Comparison of ENCODE assay signal across 15 cellular contexts in genomic region chr4:2863649-2864048, GRCh38.
"Had no signal": no experiment of that assay in that cellular context is flagged by ENCODE, and none has a peak within 500 bp of the region (broad histone marks: within the 10 kb centered on the region; RNA-seq: fewer than 3 reads in every experiment).

No MANE protein-coding gene starts in this region.

- H3K4me3 ChIP-seq: colonic mucosa, esophagus squamous epithelium, pancreas, tibial artery had no signal

- H3K27me3 ChIP-seq: colonic mucosa, esophagus squamous epithelium, pancreas, tibial artery had no signal

- H3K9me3 ChIP-seq: colonic mucosa, esophagus squamous epithelium, pancreas, tibial artery had no signal

- ATAC-seq: pancreas; stimulated activated memory B cell treated with anti-CD40 and anti-IgM and Interleukin-4, amounts not matched to agents 10 μg/mL and 1 μg/mL and 100 μg/mL, for 72 hours had no signal

- H3K36me3 ChIP-seq: colonic mucosa, esophagus squamous epithelium, pancreas, tibial artery had no signal

- H3K27ac ChIP-seq: colonic mucosa, pancreas, tibial artery had no signal

- DNase-seq: activated CD4-positive, alpha-beta memory T cell treated with anti-CD3 and anti-CD28 coated beads, Interleukin-2, amount 10 ng/mL, durations not matched to agents 7 days and 5 days; activated CD4-positive, CD25-positive, alpha-beta regulatory T cell treated with anti-CD3 and anti-CD28 coated beads, Interleukin-2, amount 50 U/mL, for 72 hours; activated CD8-positive, alpha-beta memory T cell treated with anti-CD3 and anti-CD28 coated beads, Interleukin-2, amount 50 U/mL, for 4 hours; activated effector memory CD4-positive, alpha-beta T cell treated with anti-CD3 and anti-CD28 coated beads, Interleukin-2, amount 50 U/mL, for 16 hours; activated T-cell treated with anti-CD3 and anti-CD28 coated beads, Interleukin-2, amount 50 U/mL, for 48 hours; caudate nucleus; colonic mucosa; esophagus squamous epithelium; glutamatergic neuron; midbrain; naive B cell; pancreas; stimulated activated CD4-positive, alpha-beta T cell treated with anti-CD3 and anti-CD28 coated beads, Interleukin-2, amount 100 ng/mL, for 48 hours; tibial artery had no signal
